ENCODE assay signal across 9 cellular contexts in genomic region chr1:44784094-44785026, GRCh38. TPM values are rescaled to one million over a fixed set of nuclear protein-coding genes. Genes with fewer than 3 reads are reported as not detected.
DNase-seq lines count a peak whose midpoint lies in the region; ATAC-seq, FAIRE-seq and TF ChIP-seq lines count a peak whose summit lies in the region.
"Had no signal": no experiment of that assay in that cellular context is flagged by ENCODE, and none has a peak within 500 bp of the region (broad histone marks: within the 10 kb centered on the region; RNA-seq: fewer than 3 reads in every experiment).

No MANE protein-coding gene starts in this region.

- peak overlapping the region; percentile 86 for H3K27ac Mint-ChIP-seq in activated naive CD8-positive, alpha-beta T cell treated with anti-CD3 and anti-CD28 coated beads for 36 hours

- H3K9me3 ChIP-seq in AG04450 (ENCODE audit: control insufficient read depth, insufficient read depth, low read length) (no peaks in the 10 kb centered on the region; the same call in 1 of the 2 replicates), A673 (ENCODE audit: low read depth, low read length, poor library complexity, severe bottlenecking) (no peaks in the 10 kb centered on the region)

- H3K36me3 ChIP-seq in A673 (ENCODE audit: insufficient read depth, low read length, poor library complexity, severe bottlenecking), result peaks cover 29% of the 10 kb centered on the region

- H3K4me1 ChIP-seq in A673 (ENCODE audit: insufficient read depth, low read length, poor library complexity, severe bottlenecking), result peaks cover 12% of the 10 kb centered on the region

- no peak overlapping the region for H3K27ac ChIP-seq in AG04450 (ENCODE audit: low read depth, low read length)
- no peak overlapping the region for H3K27ac ChIP-seq in A673 (ENCODE audit: low read depth, low read length, poor library complexity, severe bottlenecking)

- H3K4me3 ChIP-seq in AG04450 (ENCODE audit: low read depth, low read length) (peak overlapping the region; percentile 41), A673 (ENCODE audit: low read depth, low read length, poor library complexity, severe bottlenecking) (no peak overlapping the region)

- no peak for FAIRE-seq in D721Med (lab: Jason Lieb, UNC)

- TF ChIP-seq CTCF in AG04450 (IDR thresholded peaks at IDR 0.05; ENCODE audit: low read depth, low read length), result no peak
- no peak for TF ChIP-seq CTCF in D721Med (IDR thresholded peaks at IDR 0.05; ENCODE audit: insufficient read depth, missing control alignments)
- TF ChIP-seq CTCF in A673 (conservative IDR thresholded peaks at IDR 0.05; ENCODE audit: low read depth, low read length), result no peak

- POLR2A ChIA-PET in AG04450 (lab: Yijun Ruan, JAX), result interaction anchor here (0.6 to 2.3 kb wide), 4 partner anchors 9 to 60 kb away, joined by 4 to 9 read pairs (median 6); partner anchors contain the start of genes PLK3 and RPS8
- POLR2A ChIA-PET in A673 (lab: Charles Lee; ENCODE audit: low non-redundant PET), result no interaction called here

- H3K27me3 Mint-ChIP-seq in activated naive CD8-positive, alpha-beta T cell treated with anti-CD3 and anti-CD28 coated beads for 36 hours, result no peaks in the 10 kb centered on the region

- CTCF ChIA-PET in AG04450 (lab: Charles Lee), result interaction anchor here (0.6 to 2.2 kb wide), 8 partner anchors 9 to 70 kb away, joined by 3 to 10 read pairs (median 4); partner anchors contain the start of genes BTBD19 and RNU5D-1
- CTCF ChIA-PET in A673 (lab: Charles Lee), result interaction anchor here (0.6 to 0.7 kb wide), 2 partner anchors 46 to 48 kb away, joined by 6 to 7 read pairs; no protein-coding TSS in a partner anchor

- no peak for ATAC-seq in HG03457 (IDR thresholded peaks at IDR 0.05; ENCODE audit: unreplicated experiment)
- ATAC-seq: HCT116 had no signal

- intact Hi-C loops in A673 (cut with micrococcal nuclease; ENCODE audit: unreplicated experiment), result loop anchor here (5.0 kb wide), 1 partner anchor 228 kb away; the partner anchor contains the start of genes HECTD3 and UROD

- no peaks in the 10 kb centered on the region for H3K9me3 Mint-ChIP-seq in activated naive CD8-positive, alpha-beta T cell treated with anti-CD3 and anti-CD28 coated beads for 36 hours

- H3K27me3 ChIP-seq in AG04450 (ENCODE audit: control insufficient read depth, insufficient read depth, low read length) (peaks cover 2% of the 10 kb centered on the region), A673 (replicated peaks; ENCODE audit: insufficient read depth, low read depth, low read length, poor library complexity) (no peaks in the 10 kb centered on the region)

- peak overlapping the region; percentile 81 for H3K4me3 Mint-ChIP-seq in activated naive CD8-positive, alpha-beta T cell treated with anti-CD3 and anti-CD28 coated beads for 36 hours

- BruUV-seq in A673 (replicated peaks; lab: Mats Ljungman, UMichigan), result no TSS peak

- H3K4me1 Mint-ChIP-seq in activated naive CD8-positive, alpha-beta T cell treated with anti-CD3 and anti-CD28 coated beads for 36 hours, result peaks cover 36% of the 10 kb centered on the region

- peaks cover 31% of the 10 kb centered on the region for H3K36me3 Mint-ChIP-seq in activated naive CD8-positive, alpha-beta T cell treated with anti-CD3 and anti-CD28 coated beads for 36 hours

- peak; percentile 37 for TF ChIP-seq POLR2A in GM19193 (IDR thresholded peaks at IDR 0.05; ENCODE audit: extremely low read depth, insufficient read depth, insufficient read length)

- DNase-seq in AG04450 (ENCODE audit: low read depth, low spot score), result no peak
- DNase-seq in activated naive CD8-positive, alpha-beta T cell treated with anti-CD3 and anti-CD28 coated beads for 36 hours, result peak; percentile 55
- peak; percentile 61 for DNase-seq in iPS-NIHi11 (ENCODE audit: low spot score)
- peak; percentile 31 for DNase-seq in stimulated activated naive CD4-positive, alpha-beta T cell treated with Interleukin-2 at 50 U/mL for 16 hours (lab: John Stamatoyannopoulos, UW)
- DNase-seq in D721Med (ENCODE audit: insufficient read length, low spot score), result no peak
- DNase-seq in A673 (ENCODE audit: low spot score), result no peak

RNA-seq across cellular contexts. Expression of gene BEST4, which starts 3.6 kb away (rescaled TPM):
- polyA plus RNA-seq in AG04450 (2011; rRNA removed), result 0.07 and 0.17 TPM in 2 replicates
- not detected in 2 replicates for polyA minus RNA-seq in AG04450 (2011; rRNA and poly(A)+ RNA removed)
- total RNA-seq in activated naive CD8-positive, alpha-beta T cell treated with anti-CD3 and anti-CD28 coated beads for 36 hours, result 1 to 10 TPM; 1.5 to 1.8 TPM
- not detected in 2 replicates for total RNA-seq in A673 (2021)

RNA-seq across cellular contexts. Expression of gene RPS8, which starts 9.0 kb away (rescaled TPM):
- 2,661 and 2,755 TPM in 2 replicates for polyA plus RNA-seq in AG04450 (2011; rRNA removed)
- polyA minus RNA-seq in AG04450 (2011; rRNA and poly(A)+ RNA removed), result 491 and 532 TPM in 2 replicates
- 1,000 to 10,000 TPM; 2,658 to 2,665 TPM for total RNA-seq in activated naive CD8-positive, alpha-beta T cell treated with anti-CD3 and anti-CD28 coated beads for 36 hours
- 1,717 and 1,734 TPM in 2 replicates for total RNA-seq in A673 (2021)

RNA-seq across cellular contexts. Expression of gene PLK3, which starts 15.8 kb away (rescaled TPM):
- polyA plus RNA-seq in AG04450 (2011; rRNA removed), result 14.2 and 20.1 TPM in 2 replicates
- 17.2 and 22.6 TPM in 2 replicates for polyA minus RNA-seq in AG04450 (2011; rRNA and poly(A)+ RNA removed)
- 10 to 100 TPM; 53.3 to 57.1 TPM for total RNA-seq in activated naive CD8-positive, alpha-beta T cell treated with anti-CD3 and anti-CD28 coated beads for 36 hours
- 10.8 and 15.6 TPM in 2 replicates for total RNA-seq in A673 (2021)

RNA-seq across cellular contexts. Expression of gene DYNLT4, which starts 22.8 kb away (rescaled TPM):
- not detected in 2 replicates for polyA plus RNA-seq in AG04450 (2011; rRNA removed)
- polyA minus RNA-seq in AG04450 (2011; rRNA and poly(A)+ RNA removed), result not detected in 2 replicates
- 1 to 10 TPM in 1 of 2 experiments, under 1 TPM in 1; 0.70 to 1.0 TPM for total RNA-seq in activated naive CD8-positive, alpha-beta T cell treated with anti-CD3 and anti-CD28 coated beads for 36 hours
- 0.44 and 0.54 TPM in 2 replicates for total RNA-seq in A673 (2021)

RNA-seq across cellular contexts. Expression of gene BTBD19, which starts 24.0 kb away (rescaled TPM):
- 6.9 and 7.3 TPM in 2 replicates for polyA plus RNA-seq in AG04450 (2011; rRNA removed)
- 5.0 and 10.7 TPM in 2 replicates for polyA minus RNA-seq in AG04450 (2011; rRNA and poly(A)+ RNA removed)
- total RNA-seq in activated naive CD8-positive, alpha-beta T cell treated with anti-CD3 and anti-CD28 coated beads for 36 hours, result 1 to 10 TPM; 6.0 to 8.1 TPM
- total RNA-seq in A673 (2021), result 10.3 and 12.6 TPM in 2 replicates

Comparison
In these comparisons a context has a peak if more than half of its experiments do, and no peak if none do; other contexts are left out.
1. DNase-seq: peak in activated naive CD8-positive, alpha-beta T cell treated with anti-CD3 and anti-CD28 coated beads for 36 hours (single experiment), iPS-NIHi11 (single experiment) and stimulated activated naive CD4-positive, alpha-beta T cell treated with Interleukin-2 at 50 U/mL for 16 hours (single experiment); none in AG04450 (single experiment), D721Med (single experiment) and A673 (single experiment).